In the genomic region with DNA sequence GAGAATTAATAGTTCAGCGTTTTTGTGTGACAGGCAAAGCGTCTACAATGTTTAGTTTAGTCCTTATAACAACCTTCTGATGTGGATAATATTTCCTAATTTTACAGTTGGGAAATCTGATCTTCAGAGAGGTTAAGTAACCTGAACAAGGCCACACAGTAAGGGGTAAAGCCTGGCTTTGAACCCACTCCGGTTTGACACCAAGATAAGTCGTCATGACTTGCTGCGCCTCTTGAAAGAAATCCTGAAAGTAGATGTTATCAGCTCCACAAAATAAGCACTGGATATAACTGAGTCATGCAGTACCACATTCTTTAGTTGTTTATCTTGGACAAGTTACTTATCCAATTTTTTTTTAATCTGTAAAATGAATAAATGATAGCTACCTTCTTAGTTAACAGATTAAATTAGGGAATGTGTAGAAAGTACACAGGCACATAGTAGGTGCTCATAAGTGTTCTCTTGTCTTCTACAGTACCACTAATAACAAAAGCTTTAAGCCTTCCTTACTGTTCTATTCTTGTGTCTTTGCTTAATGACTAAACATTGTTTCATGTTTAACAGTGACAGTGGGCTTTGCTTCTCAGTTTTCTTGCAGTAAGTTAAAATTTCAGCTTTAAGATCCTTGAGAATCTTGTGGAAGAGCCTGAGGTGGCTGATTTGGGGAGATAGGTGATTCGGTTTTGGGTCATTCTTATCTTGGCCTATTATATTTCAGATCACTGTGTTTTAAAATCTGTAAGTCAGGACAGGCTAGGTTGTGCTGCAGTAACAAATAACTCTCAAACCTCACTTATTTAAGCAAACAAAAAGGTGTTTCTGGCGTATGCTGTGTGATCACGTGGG, we compare ENCODE assay signal across 1 cellular context.
A peak's percentile ranks its signal among the peaks of the same experiment; 100 is the strongest.
TF ChIP-seq lines count a peak whose summit lies in the region.

No MANE protein-coding gene starts in this region.

TF ChIP-seq in K562, 482 proteins besides CTCF, POLR2A, EP300 and RAD21 (continued from another document and continues in another):
- TF ChIP-seq PTTG1 (tag; IDR thresholded peaks at IDR 0.05; ENCODE audit: low read depth) = no peak
- no peak for TF ChIP-seq SREBF2 (CRISPR knock-in tag; IDR thresholded peaks at IDR 0.05)
- TF ChIP-seq, protein P1, sequence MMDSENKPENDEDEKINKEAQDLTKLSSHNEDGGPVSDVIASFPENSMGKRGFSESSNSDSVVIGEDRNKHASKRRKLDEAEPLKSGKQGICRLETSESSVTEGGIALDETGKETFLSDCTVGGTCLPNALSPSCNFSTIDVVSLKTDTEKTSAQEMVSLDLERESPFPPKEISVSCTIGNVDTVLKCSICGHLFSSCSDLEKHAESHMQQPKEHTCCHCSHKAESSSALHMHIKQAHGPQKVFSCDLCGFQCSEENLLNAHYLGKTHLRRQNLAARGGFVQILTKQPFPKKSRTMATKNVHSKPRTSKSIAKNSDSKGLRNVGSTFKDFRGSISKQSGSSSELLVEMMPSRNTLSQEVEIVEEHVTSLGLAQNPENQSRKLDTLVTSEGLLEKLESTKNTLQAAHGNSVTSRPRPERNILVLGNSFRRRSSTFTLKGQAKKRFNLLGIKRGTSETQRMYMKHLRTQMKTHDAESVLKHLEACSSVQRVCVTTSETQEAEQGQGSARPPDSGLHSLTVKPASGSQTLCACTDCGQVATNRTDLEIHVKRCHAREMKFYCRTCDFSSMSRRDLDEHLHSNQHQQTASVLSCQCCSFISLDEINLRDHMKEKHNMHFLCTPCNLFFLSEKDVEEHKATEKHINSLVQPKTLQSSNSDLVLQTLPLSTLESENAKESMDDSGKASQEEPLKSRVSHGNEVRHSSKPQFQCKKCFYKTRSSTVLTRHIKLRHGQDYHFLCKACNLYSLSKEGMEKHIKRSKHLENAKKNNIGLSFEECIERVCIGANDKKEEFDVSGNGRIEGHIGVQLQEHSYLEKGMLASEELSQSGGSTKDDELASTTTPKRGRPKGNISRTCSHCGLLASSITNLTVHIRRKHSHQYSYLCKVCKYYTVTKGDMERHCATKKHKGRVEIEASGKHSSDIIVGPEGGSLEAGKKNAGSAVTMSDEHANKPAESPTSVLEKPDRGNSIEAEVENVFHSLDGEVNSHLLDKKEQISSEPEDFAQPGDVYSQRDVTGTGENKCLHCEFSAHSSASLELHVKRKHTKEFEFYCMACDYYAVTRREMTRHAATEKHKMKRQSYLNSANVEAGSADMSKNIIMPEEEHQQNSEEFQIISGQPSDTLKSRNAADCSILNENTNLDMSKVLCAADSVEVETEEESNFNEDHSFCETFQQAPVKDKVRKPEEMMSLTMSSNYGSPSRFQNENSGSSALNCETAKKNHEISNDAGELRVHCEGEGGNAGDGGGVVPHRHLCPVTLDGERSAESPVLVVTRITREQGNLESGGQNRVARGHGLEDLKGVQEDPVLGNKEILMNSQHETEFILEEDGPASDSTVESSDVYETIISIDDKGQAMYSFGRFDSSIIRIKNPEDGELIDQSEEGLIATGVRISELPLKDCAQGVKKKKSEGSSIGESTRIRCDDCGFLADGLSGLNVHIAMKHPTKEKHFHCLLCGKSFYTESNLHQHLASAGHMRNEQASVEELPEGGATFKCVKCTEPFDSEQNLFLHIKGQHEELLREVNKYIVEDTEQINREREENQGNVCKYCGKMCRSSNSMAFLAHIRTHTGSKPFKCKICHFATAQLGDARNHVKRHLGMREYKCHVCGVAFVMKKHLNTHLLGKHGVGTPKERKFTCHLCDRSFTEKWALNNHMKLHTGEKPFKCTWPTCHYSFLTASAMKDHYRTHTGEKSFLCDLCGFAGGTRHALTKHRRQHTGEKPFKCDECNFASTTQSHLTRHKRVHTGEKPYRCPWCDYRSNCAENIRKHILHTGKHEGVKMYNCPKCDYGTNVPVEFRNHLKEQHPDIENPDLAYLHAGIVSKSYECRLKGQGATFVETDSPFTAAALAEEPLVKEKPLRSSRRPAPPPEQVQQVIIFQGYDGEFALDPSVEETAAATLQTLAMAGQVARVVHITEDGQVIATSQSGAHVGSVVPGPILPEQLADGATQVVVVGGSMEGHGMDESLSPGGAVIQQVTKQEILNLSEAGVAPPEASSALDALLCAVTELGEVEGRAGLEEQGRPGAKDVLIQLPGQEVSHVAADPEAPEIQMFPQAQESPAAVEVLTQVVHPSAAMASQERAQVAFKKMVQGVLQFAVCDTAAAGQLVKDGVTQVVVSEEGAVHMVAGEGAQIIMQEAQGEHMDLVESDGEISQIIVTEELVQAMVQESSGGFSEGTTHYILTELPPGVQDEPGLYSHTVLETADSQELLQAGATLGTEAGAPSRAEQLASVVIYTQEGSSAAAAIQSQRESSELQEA (IDR thresholded peaks at IDR 0.05; ENCODE audit: low read depth) = no peak
- TF ChIP-seq DMBX1 (CRISPR knock-in tag; IDR thresholded peaks at IDR 0.05; ENCODE audit: borderline replicate concordance) = no peak
- no peak for TF ChIP-seq ZNF431 (CRISPR knock-in tag; IDR thresholded peaks at IDR 0.05)
- no peak for TF ChIP-seq OTX1 (CRISPR knock-in tag; IDR thresholded peaks at IDR 0.05)
- TF ChIP-seq, protein P2, sequence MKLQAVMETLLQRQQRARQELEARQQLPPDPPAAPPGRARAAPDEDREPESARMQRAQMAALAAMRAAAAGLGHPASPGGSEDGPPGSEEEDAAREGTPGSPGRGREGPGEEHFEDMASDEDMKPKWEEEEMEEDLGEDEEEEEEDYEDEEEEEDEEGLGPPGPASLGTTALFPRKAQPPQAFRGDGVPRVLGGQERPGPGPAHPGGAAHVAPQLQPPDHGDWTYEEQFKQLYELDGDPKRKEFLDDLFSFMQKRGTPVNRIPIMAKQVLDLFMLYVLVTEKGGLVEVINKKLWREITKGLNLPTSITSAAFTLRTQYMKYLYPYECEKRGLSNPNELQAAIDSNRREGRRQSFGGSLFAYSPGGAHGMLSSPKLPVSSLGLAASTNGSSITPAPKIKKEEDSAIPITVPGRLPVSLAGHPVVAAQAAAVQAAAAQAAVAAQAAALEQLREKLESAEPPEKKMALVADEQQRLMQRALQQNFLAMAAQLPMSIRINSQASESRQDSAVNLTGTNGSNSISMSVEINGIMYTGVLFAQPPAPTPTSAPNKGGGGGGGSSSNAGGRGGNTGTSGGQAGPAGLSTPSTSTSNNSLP (IDR thresholded peaks at IDR 0.05; ENCODE audit: borderline replicate concordance, low read depth, low read length) = no peak
- peak; percentile 5 for TF ChIP-seq TAF9B (IDR thresholded peaks at IDR 0.05; ENCODE audit: partially characterized antibody)
- TF ChIP-seq FIP1L1 (IDR thresholded peaks at IDR 0.05; ENCODE audit: low read depth, low read length, poor library complexity, severe bottlenecking) = no peak
- no peak for TF ChIP-seq NFRKB (IDR thresholded peaks at IDR 0.05; ENCODE audit: low read depth)
- no peak; the same call in 1 of the 2 replicates for TF ChIP-seq KAT7 (CRISPR knock-in tag; IDR thresholded peaks at IDR 0.05; ENCODE audit: borderline replicate concordance)
- peak in 1 of 2 experiments; percentile 0; a peak in 1 of 4 replicates for TF ChIP-seq HDAC1 (IDR thresholded peaks at IDR 0.05)
- no peak for TF ChIP-seq TEAD2 (tag; IDR thresholded peaks at IDR 0.05)
- TF ChIP-seq TRIM28 (IDR thresholded peaks at IDR 0.05) = 0 out of 2 replicates have a peak, but pooled peaks have one; percentile 71
- no peak for TF ChIP-seq SMARCE1 (IDR thresholded peaks at IDR 0.05)
- no peak for TF ChIP-seq ELF4 (CRISPR knock-in tag; IDR thresholded peaks at IDR 0.05)
- TF ChIP-seq C11orf30 (IDR thresholded peaks at IDR 0.05; ENCODE audit: low read depth) = no peak
- no peak for TF ChIP-seq BACH1 (tag; IDR thresholded peaks at IDR 0.05)
- no peak for TF ChIP-seq FOXK1 (CRISPR knock-in tag; IDR thresholded peaks at IDR 0.05; ENCODE audit: borderline replicate concordance)
- TF ChIP-seq SETDB1 (IDR thresholded peaks at IDR 0.05; ENCODE audit: low read length) = no peak
- 0 out of 2 replicates have a peak, but pooled peaks have one; percentile 11 for TF ChIP-seq GATAD2B (IDR thresholded peaks at IDR 0.05; ENCODE audit: borderline replicate concordance)
- TF ChIP-seq ZNF263 (CRISPR knock-in tag; IDR thresholded peaks at IDR 0.05; ENCODE audit: borderline replicate concordance) = no peak
- peak in 1 of 2 experiments; percentile 82; a peak in 1 of 3 replicates for TF ChIP-seq CBX3 (IDR thresholded peaks at IDR 0.05; ENCODE audit: borderline replicate concordance in 1 of 2, low read length in 2 of 2)
- TF ChIP-seq CHD4 (IDR thresholded peaks at IDR 0.05; ENCODE audit: insufficient read depth, insufficient replicate concordance, low read depth, low read length, poor library complexity, severe bottlenecking) = peak; percentile 40
- no peak for TF ChIP-seq HCFC1 (IDR thresholded peaks at IDR 0.05; ENCODE audit: low read depth, low read length)
- no peak for TF ChIP-seq TEAD1 (CRISPR knock-in tag; IDR thresholded peaks at IDR 0.05)
- TF ChIP-seq ZNF24 (IDR thresholded peaks at IDR 0.05) = no peak
- TF ChIP-seq, protein P3, sequence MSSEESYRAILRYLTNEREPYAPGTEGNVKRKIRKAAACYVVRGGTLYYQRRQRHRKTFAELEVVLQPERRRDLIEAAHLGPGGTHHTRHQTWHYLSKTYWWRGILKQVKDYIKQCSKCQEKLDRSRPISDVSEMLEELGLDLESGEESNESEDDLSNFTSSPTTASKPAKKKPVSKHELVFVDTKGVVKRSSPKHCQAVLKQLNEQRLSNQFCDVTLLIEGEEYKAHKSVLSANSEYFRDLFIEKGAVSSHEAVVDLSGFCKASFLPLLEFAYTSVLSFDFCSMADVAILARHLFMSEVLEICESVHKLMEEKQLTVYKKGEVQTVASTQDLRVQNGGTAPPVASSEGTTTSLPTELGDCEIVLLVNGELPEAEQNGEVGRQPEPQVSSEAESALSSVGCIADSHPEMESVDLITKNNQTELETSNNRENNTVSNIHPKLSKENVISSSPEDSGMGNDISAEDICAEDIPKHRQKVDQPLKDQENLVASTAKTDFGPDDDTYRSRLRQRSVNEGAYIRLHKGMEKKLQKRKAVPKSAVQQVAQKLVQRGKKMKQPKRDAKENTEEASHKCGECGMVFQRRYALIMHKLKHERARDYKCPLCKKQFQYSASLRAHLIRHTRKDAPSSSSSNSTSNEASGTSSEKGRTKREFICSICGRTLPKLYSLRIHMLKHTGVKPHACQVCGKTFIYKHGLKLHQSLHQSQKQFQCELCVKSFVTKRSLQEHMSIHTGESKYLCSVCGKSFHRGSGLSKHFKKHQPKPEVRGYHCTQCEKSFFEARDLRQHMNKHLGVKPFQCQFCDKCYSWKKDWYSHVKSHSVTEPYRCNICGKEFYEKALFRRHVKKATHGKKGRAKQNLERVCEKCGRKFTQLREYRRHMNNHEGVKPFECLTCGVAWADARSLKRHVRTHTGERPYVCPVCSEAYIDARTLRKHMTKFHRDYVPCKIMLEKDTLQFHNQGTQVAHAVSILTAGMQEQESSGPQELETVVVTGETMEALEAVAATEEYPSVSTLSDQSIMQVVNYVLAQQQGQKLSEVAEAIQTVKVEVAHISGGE (CRISPR knock-in tag; IDR thresholded peaks at IDR 0.05) = 0 out of 6 replicates have a peak, but pooled peaks of 1 of the 3 experiments have one; percentile 7
- TF ChIP-seq ZNF274 (IDR thresholded peaks at IDR 0.05; ENCODE audit: borderline replicate concordance, low read depth, low read length) = no peak
- no peak for TF ChIP-seq ZNF785 (CRISPR knock-in tag; IDR thresholded peaks at IDR 0.05)
- TF ChIP-seq, protein P4, sequence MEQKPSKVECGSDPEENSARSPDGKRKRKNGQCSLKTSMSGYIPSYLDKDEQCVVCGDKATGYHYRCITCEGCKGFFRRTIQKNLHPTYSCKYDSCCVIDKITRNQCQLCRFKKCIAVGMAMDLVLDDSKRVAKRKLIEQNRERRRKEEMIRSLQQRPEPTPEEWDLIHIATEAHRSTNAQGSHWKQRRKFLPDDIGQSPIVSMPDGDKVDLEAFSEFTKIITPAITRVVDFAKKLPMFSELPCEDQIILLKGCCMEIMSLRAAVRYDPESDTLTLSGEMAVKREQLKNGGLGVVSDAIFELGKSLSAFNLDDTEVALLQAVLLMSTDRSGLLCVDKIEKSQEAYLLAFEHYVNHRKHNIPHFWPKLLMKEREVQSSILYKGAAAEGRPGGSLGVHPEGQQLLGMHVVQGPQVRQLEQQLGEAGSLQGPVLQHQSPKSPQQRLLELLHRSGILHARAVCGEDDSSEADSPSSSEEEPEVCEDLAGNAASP (IDR thresholded peaks at IDR 0.05) = no peak
- no peak for TF ChIP-seq ZNF354B (CRISPR knock-in tag; IDR thresholded peaks at IDR 0.05)
- no peak for TF ChIP-seq ZNF668 (CRISPR knock-in tag; IDR thresholded peaks at IDR 0.05)
- 0 out of 2 replicates have a peak, but pooled peaks have one; percentile 15 for TF ChIP-seq FOXM1 (IDR thresholded peaks at IDR 0.05; ENCODE audit: low read depth)
- TF ChIP-seq FOXM1 (CRISPR knock-in tag; IDR thresholded peaks at IDR 0.05; ENCODE audit: low read depth) = no peak
- peak; percentile 93 for TF ChIP-seq CBX1 (IDR thresholded peaks at IDR 0.05; ENCODE audit: low read depth)
- no peak for TF ChIP-seq CTBP1 (IDR thresholded peaks at IDR 0.05; ENCODE audit: borderline replicate concordance)
- TF ChIP-seq KAT2B (IDR thresholded peaks at IDR 0.05; ENCODE audit: low read depth, low read length) = no peak
- TF ChIP-seq HOXB6 (CRISPR knock-in tag; IDR thresholded peaks at IDR 0.05; ENCODE audit: borderline replicate concordance) = no peak
- TF ChIP-seq, protein P5, sequence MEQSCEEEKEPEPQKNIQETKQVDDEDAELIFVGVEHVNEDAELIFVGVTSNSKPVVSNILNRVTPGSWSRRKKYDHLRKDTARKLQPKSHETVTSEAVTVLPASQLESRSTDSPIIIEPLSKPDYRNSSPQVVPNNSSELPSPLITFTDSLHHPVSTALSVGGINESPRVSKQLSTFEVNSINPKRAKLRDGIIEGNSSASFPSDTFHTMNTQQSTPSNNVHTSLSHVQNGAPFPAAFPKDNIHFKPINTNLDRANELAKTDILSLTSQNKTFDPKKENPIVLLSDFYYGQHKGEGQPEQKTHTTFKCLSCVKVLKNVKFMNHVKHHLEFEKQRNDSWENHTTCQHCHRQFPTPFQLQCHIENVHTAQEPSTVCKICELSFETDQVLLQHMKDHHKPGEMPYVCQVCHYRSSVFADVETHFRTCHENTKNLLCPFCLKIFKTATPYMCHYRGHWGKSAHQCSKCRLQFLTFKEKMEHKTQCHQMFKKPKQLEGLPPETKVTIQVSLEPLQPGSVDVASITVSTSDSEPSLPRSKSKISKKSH (CRISPR knock-in tag; IDR thresholded peaks at IDR 0.05) = no peak
- TF ChIP-seq SNRNP70 (optimal IDR thresholded peaks at IDR 0.05; ENCODE audit: low read depth, low read length) = no peak
- TF ChIP-seq FOSL1 (tag; conservative IDR thresholded peaks at IDR 0.05) = peak; percentile 67
- TF ChIP-seq, protein P6, sequence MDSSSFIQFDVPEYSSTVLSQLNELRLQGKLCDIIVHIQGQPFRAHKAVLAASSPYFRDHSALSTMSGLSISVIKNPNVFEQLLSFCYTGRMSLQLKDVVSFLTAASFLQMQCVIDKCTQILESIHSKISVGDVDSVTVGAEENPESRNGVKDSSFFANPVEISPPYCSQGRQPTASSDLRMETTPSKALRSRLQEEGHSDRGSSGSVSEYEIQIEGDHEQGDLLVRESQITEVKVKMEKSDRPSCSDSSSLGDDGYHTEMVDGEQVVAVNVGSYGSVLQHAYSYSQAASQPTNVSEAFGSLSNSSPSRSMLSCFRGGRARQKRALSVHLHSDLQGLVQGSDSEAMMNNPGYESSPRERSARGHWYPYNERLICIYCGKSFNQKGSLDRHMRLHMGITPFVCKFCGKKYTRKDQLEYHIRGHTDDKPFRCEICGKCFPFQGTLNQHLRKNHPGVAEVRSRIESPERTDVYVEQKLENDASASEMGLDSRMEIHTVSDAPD (CRISPR knock-in tag; IDR thresholded peaks at IDR 0.05) = no peak
- TF ChIP-seq PTBP1 (IDR thresholded peaks at IDR 0.05; ENCODE audit: low read depth, low read length) = no peak
- TF ChIP-seq ZNF79 (CRISPR knock-in tag; IDR thresholded peaks at IDR 0.05; ENCODE audit: low read depth) = no peak
- no peak for TF ChIP-seq TCFL5 (CRISPR knock-in tag; conservative IDR thresholded peaks at IDR 0.05)
